ENCODE assay signal across 9 cellular contexts in genomic region chr7:80018941-80019808, GRCh38.
A peak's percentile ranks its signal among the peaks of the same experiment; 100 is the strongest.
DNase-seq lines count a peak whose midpoint lies in the region; ATAC-seq, FAIRE-seq and TF ChIP-seq lines count a peak whose summit lies in the region.
"Had no signal": no experiment of that assay in that cellular context is flagged by ENCODE, and none has a peak within 500 bp of the region (broad histone marks: within the 10 kb centered on the region; RNA-seq: fewer than 3 reads in every experiment).

No MANE protein-coding gene starts in this region.

- POLR2A ChIA-PET in HCT116 (lab: Charles Lee): no interaction called here

- intact Hi-C loops in activated naive CD4-positive, alpha-beta T cell treated with anti-CD3 and anti-CD28 coated beads for 36 hours (cut with micrococcal nuclease): loop anchor here (1.0 to 10.0 kb wide), 7 partner anchors 114 to 1998 kb away; no protein-coding TSS in a partner anchor
- intact Hi-C loops in HCT116 (cut with micrococcal nuclease): loop anchor here (1.0 kb wide), 1 partner anchor 213 kb away; no protein-coding TSS in a partner anchor
- intact Hi-C loops in left colon (cut with DNase I, micrococcal nuclease): no loop called here

- H3K36me3 Mint-ChIP-seq in activated naive CD4-positive, alpha-beta T cell treated with anti-CD3 and anti-CD28 coated beads for 36 hours (ENCODE audit: low read depth): no peaks in the 10 kb centered on the region
- H3K36me3 Mint-ChIP-seq: immature natural killer cell had no signal

- no peak overlapping the region for H3K9ac ChIP-seq in HCT116 (ENCODE audit: low read length)
- H3K9ac ChIP-seq in Loucy (ENCODE audit: low read depth, low read length, poor library complexity, severe bottlenecking): no peak overlapping the region

- TF ChIP-seq CTCF in HCT116 (IDR thresholded peaks at IDR 0.05 in 2 of 3, conservative IDR thresholded peaks at IDR 0.05 in 1 of 3; ENCODE audit: borderline replicate concordance in 1 of 3, insufficient read depth in 1 of 3, low read depth in 2 of 3, low read length in 2 of 3) (peak; percentile 67 to 97 (median 79); a peak in 5 of 6 replicates), Loucy (conservative IDR thresholded peaks at IDR 0.05; ENCODE audit: low read length) (peak; percentile 98), bronchial epithelial cell (IDR thresholded peaks at IDR 0.05; ENCODE audit: insufficient read depth, low read length, severe bottlenecking) (peak; percentile 78)

- peak; percentile 61 for DNase-seq in activated naive CD4-positive, alpha-beta T cell treated with anti-CD3 and anti-CD28 coated beads for 36 hours
- no peak for DNase-seq in activated naive CD4-positive, alpha-beta T cell (lab: John Stamatoyannopoulos, UW)
- DNase-seq in HCT116 (ENCODE audit: low read depth, low spot score) (peak; percentile 54), SHP77 treated with DMSO at 0.1 percent for 48 hours (lab: John Stamatoyannopoulos, UW) (peak; percentile 59), bronchial epithelial cell (ENCODE audit: low read depth) (peak; percentile 53), left colon (peak in 1 of 2 donors; percentile 21)
- DNase-seq in stimulated activated CD8-positive, alpha-beta memory T cell treated with anti-CD3 and anti-CD28 coated beads, Interleukin-4, amount 100 ng/mL, for 48 hours: peak; percentile 60

- no peaks in the 10 kb centered on the region for H3K79me2 ChIP-seq in HCT116 (ENCODE audit: insufficient read depth, low read length)
- no peaks in the 10 kb centered on the region for H3K79me2 ChIP-seq in Loucy (ENCODE audit: insufficient read depth, low read length)

- TSS peak; percentile 78 for BruUV-seq in HCT116 (replicated peaks; lab: Mats Ljungman, UMichigan)

- H3K36me3 ChIP-seq in HCT116 (ENCODE audit: control insufficient read depth in 1 of 2, insufficient read depth in 2 of 2, low read length in 2 of 2) (no peaks in the 10 kb centered on the region), Loucy (ENCODE audit: insufficient read depth, low read length) (no peaks in the 10 kb centered on the region), bronchial epithelial cell (ENCODE audit: control insufficient read depth, insufficient read depth, low read length) (no peaks in the 10 kb centered on the region)

- H3K4me2 ChIP-seq in HCT116 (ENCODE audit: low read length): peak overlapping the region; percentile 22
- no peak overlapping the region for H3K4me2 ChIP-seq in Loucy (ENCODE audit: low read depth, low read length, poor library complexity, severe bottlenecking)

- RAD21 ChIA-PET in HCT116 (lab: Charles Lee; ENCODE audit: low non-redundant PET in 1 of 2, low total read pairs in 2 of 2, uncharacterized antibody in 2 of 2, unreplicated experiment in 2 of 2): no interaction called here

- H2AFZ ChIP-seq in HCT116 (ENCODE audit: low read depth, low read length, poor library complexity, severe bottlenecking) (peak overlapping the region; percentile 79), Loucy (ENCODE audit: low read length) (peak overlapping the region; percentile 68)

- no peaks in the 10 kb centered on the region for H3K27me3 Mint-ChIP-seq in activated naive CD4-positive, alpha-beta T cell treated with anti-CD3 and anti-CD28 coated beads for 36 hours (ENCODE audit: low read depth)

- H3K27ac ChIP-seq in HCT116 (ENCODE audit: low read depth, low read length): no peak overlapping the region

- H3K4me3 ChIP-seq in HCT116 (replicated peaks in 1 of 2; ENCODE audit: low read depth in 1 of 2, low read length in 2 of 2) (no peak overlapping the region), Loucy (ENCODE audit: low read length, poor library complexity, severe bottlenecking) (no peak overlapping the region), bronchial epithelial cell (ENCODE audit: low read depth, low read length) (no peak overlapping the region)

- H3K27me3 ChIP-seq in HCT116 (ENCODE audit: insufficient read depth, low read length) (no peaks in the 10 kb centered on the region), Loucy (ENCODE audit: insufficient read depth, low read length, poor library complexity, severe bottlenecking) (no peaks in the 10 kb centered on the region), bronchial epithelial cell (ENCODE audit: control insufficient read depth, insufficient read depth, low read length) (no peaks in the 10 kb centered on the region)

- peaks cover 0 to 6% of the 10 kb centered on the region in 2 experiments; a peak in 1 of 4 replicates for H3K4me1 ChIP-seq in HCT116 (ENCODE audit: control insufficient read depth in 1 of 2, insufficient read depth in 2 of 2, low read length in 2 of 2)
- peaks cover 3% of the 10 kb centered on the region for H3K4me1 ChIP-seq in Loucy (ENCODE audit: insufficient read depth, low read length, poor library complexity, severe bottlenecking)

- CTCF ChIA-PET in activated naive CD4-positive, alpha-beta T cell treated with anti-CD3 and anti-CD28 coated beads for 36 hours (lab: Charles Lee): interaction anchor here (1.0 kb wide), 1 partner anchor 11 kb away, joined by 3 read pairs; no protein-coding TSS in a partner anchor
- CTCF ChIA-PET in HCT116 (lab: Charles Lee): no interaction called here

- no peak for TF ChIP-seq POLR2A in HCT116 (IDR thresholded peaks at IDR 0.05; ENCODE audit: borderline replicate concordance, extremely low read depth, insufficient read depth, insufficient read length)

- FAIRE-seq in bronchial epithelial cell (lab: Jason Lieb, UNC): no peak

- ATAC-seq in HCT116: peak; percentile 97
- peak; percentile 55 for ATAC-seq in left colon

- no peaks in the 10 kb centered on the region for H3F3A ChIP-seq in Loucy (ENCODE audit: low read depth)

- peaks cover 9% of the 10 kb centered on the region for H3K9me3 Mint-ChIP-seq in activated naive CD4-positive, alpha-beta T cell treated with anti-CD3 and anti-CD28 coated beads for 36 hours

- no peak overlapping the region for H3K4me3 Mint-ChIP-seq in activated naive CD4-positive, alpha-beta T cell treated with anti-CD3 and anti-CD28 coated beads for 36 hours
- H3K4me3 Mint-ChIP-seq: immature natural killer cell had no signal

- H3K9me3 ChIP-seq in HCT116 (ENCODE audit: control insufficient read depth in 1 of 2, insufficient read depth in 1 of 2, low read depth in 1 of 2, low read length in 2 of 2) (no peaks in the 10 kb centered on the region), Loucy (ENCODE audit: insufficient read depth, low read depth, low read length) (peaks cover 3% of the 10 kb centered on the region; the same call in 1 of the 2 replicates)

- H3K9me2 ChIP-seq in HCT116 (ENCODE audit: insufficient read depth): no peaks in the 10 kb centered on the region
- no peaks in the 10 kb centered on the region for H3K9me2 ChIP-seq in Loucy (replicated peaks; ENCODE audit: low read depth, low read length)

- peak; percentile 73 for TF ChIP-seq RAD21 in HCT116 (IDR thresholded peaks at IDR 0.05; ENCODE audit: low read depth)

- H3K4me1 Mint-ChIP-seq in activated naive CD4-positive, alpha-beta T cell treated with anti-CD3 and anti-CD28 coated beads for 36 hours (ENCODE audit: low read depth): no peaks in the 10 kb centered on the region
- H3K4me1 Mint-ChIP-seq: immature natural killer cell had no signal

- H4K20me1 ChIP-seq in HCT116 (ENCODE audit: insufficient read depth): no peaks in the 10 kb centered on the region
- H4K20me1 ChIP-seq in Loucy (ENCODE audit: insufficient read depth, low read length, poor library complexity, severe bottlenecking): no peaks in the 10 kb centered on the region

- H3K27ac Mint-ChIP-seq in activated naive CD4-positive, alpha-beta T cell treated with anti-CD3 and anti-CD28 coated beads for 36 hours: no peak overlapping the region
- H3K27ac Mint-ChIP-seq: immature natural killer cell had no signal

TF ChIP-seq in HCT116, 20 proteins besides CTCF, POLR2A, EP300 and RAD21 (continues in another document):
- TF ChIP-seq YY1 (IDR thresholded peaks at IDR 0.05; ENCODE audit: extremely low read depth, insufficient replicate concordance, low read depth, low read length) (no peak), ELF1 (IDR thresholded peaks at IDR 0.05; ENCODE audit: borderline replicate concordance, low read depth) (no peak), SIN3A (IDR thresholded peaks at IDR 0.05; ENCODE audit: low read depth) (no peak), JUND (IDR thresholded peaks at IDR 0.05) (no peak), FOSL1 (IDR thresholded peaks at IDR 0.05; ENCODE audit: low read depth) (no peak), REST (IDR thresholded peaks at IDR 0.05; ENCODE audit: low read depth) (no peak), TCF7L2 (IDR thresholded peaks at IDR 0.05; ENCODE audit: borderline replicate concordance, extremely low read depth, insufficient read depth, insufficient read length) (no peak), SRF (IDR thresholded peaks at IDR 0.05; ENCODE audit: low read depth) (no peak), CBX3 (IDR thresholded peaks at IDR 0.05; ENCODE audit: low read depth) (no peak), EZH2phosphoT487 (IDR thresholded peaks at IDR 0.05; ENCODE audit: borderline replicate concordance) (no peak), EGR1 (IDR thresholded peaks at IDR 0.05; ENCODE audit: low read depth) (no peak), MAX (IDR thresholded peaks at IDR 0.05) (no peak)

Comparison
In these comparisons a context has a peak if more than half of its experiments do, and no peak if none do; other contexts are left out.
1. DNase-seq: peak in activated naive CD4-positive, alpha-beta T cell treated with anti-CD3 and anti-CD28 coated beads for 36 hours (single experiment), HCT116 (single experiment), SHP77 treated with DMSO at 0.1 percent for 48 hours (single experiment), bronchial epithelial cell (single experiment) and stimulated activated CD8-positive, alpha-beta memory T cell treated with anti-CD3 and anti-CD28 coated beads, Interleukin-4, amount 100 ng/mL, for 48 hours (single experiment); none in activated naive CD4-positive, alpha-beta T cell (0 of 4).
2. intact Hi-C loops: an anchor here in activated naive CD4-positive, alpha-beta T cell treated with anti-CD3 and anti-CD28 coated beads for 36 hours (1.0 to 10.0 kb wide) and HCT116 (1.0 kb wide); none called in left colon.
3. Peak in every context shown above with its lines, with median percentiles within 50 percentile points of each other: CTCF ChIP-seq.